1 cellular context compared by ENCODE assay signal in genomic region chr16:15457958-15458357, GRCh38.
TF ChIP-seq lines count a peak whose summit lies in the region.

No MANE protein-coding gene starts in this region.

TF ChIP-seq in GM12878, 131 proteins besides CTCF, POLR2A, EP300 and RAD21:
- TF ChIP-seq, protein P1, sequence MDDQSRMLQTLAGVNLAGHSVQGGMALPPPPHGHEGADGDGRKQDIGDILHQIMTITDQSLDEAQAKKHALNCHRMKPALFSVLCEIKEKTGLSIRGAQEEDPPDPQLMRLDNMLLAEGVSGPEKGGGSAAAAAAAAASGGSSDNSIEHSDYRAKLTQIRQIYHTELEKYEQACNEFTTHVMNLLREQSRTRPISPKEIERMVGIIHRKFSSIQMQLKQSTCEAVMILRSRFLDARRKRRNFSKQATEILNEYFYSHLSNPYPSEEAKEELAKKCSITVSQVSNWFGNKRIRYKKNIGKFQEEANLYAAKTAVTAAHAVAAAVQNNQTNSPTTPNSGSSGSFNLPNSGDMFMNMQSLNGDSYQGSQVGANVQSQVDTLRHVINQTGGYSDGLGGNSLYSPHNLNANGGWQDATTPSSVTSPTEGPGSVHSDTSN (IDR thresholded peaks at IDR 0.05; ENCODE audit: insufficient replicate concordance, low read depth, low read length): no peak
- TF ChIP-seq LARP7 (IDR thresholded peaks at IDR 0.05) (no peak), IRF3 (IDR thresholded peaks at IDR 0.05) (no peak), CEBPB (IDR thresholded peaks at IDR 0.05; ENCODE audit: borderline replicate concordance in 1 of 2, low read depth in 2 of 2, low read length in 2 of 2) (no peak), ZBTB11 (CRISPR knock-in tag; IDR thresholded peaks at IDR 0.05) (no peak), SREBF1 (IDR thresholded peaks at IDR 0.05; ENCODE audit: low read length) (no peak), GABPA (IDR thresholded peaks at IDR 0.05; ENCODE audit: low read depth) (no peak), MEF2A (IDR thresholded peaks at IDR 0.05; ENCODE audit: insufficient read depth, low read depth, low read length) (no peak)
